2 cellular contexts compared by ENCODE assay signal in genomic region chr17:12947047-12947446, GRCh38.
"Had no signal": no experiment of that assay in that cellular context is flagged by ENCODE, and none has a peak within 500 bp of the region (broad histone marks: within the 10 kb centered on the region; RNA-seq: fewer than 3 reads in every experiment).

No MANE protein-coding gene starts in this region.

- DNase-seq: GDM1, GF-D8 had no signal
